Comparison of ENCODE assay signal across 1 cellular context in the genomic region with DNA sequence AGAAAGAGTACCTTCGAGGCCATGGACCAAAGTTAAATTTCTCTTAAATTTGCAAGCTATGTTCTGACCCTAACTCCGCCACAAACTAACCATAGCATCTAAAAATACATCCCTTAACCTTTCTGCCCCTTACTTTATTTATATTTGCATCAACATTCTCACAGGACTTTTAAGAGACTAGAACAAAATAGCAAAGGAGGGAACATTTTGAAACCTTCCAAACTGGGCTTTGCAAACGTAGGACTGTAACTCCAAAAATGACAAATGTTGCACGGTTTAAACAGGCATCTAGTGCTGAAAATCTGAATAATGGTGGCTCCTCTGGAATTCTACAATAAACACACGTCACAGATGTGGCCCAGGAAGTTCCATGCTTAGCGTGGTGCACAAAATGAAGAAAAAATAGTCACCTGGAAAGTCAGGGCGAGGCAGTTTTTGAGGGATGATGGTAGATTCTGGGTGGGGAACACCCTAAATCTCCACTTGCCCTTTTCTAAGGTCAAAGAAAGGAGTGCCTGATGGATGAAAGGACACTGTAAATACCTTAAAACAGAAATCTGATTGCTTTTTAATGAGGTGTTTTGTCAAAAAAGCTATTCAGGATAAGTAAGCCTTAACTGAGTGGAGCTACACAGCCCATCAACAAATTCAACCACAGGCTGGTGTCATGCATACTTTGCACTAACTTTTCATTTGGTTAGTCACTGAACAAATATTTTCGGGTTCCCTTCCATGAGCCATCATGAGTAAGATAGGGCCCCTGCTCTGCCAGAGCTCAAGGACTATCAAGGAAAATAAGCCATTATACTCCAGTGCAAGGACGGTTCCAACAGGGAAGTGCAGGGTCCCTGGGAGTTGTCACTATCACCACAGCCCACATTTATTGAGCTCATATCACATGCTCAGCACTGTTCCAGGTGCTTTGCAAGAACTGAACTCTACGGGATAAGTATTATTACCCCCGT.
TF ChIP-seq lines count a peak whose summit lies in the region.

No MANE protein-coding gene starts in this region.

TF ChIP-seq in HepG2, 621 proteins besides CTCF, POLR2A, EP300 and RAD21 (continued from another document and continues in another):
- TF ChIP-seq ZFP37 (CRISPR knock-in tag; IDR thresholded peaks at IDR 0.05; ENCODE audit: borderline replicate concordance): 0 out of 2 replicates have a peak, but pooled peaks have one; percentile 69
- TF ChIP-seq ZNF205 (CRISPR knock-in tag; IDR thresholded peaks at IDR 0.05): 0 out of 2 replicates have a peak, but pooled peaks have one; percentile 21
- no peak for TF ChIP-seq NKX3-1 (CRISPR knock-in tag; IDR thresholded peaks at IDR 0.05)
- no peak for TF ChIP-seq ATF7 (IDR thresholded peaks at IDR 0.05)
- no peak for TF ChIP-seq ATF7 (CRISPR knock-in tag; IDR thresholded peaks at IDR 0.05)
- TF ChIP-seq ASH2L (IDR thresholded peaks at IDR 0.05; ENCODE audit: insufficient read length, low read depth, low read length): peak; percentile 56
- TF ChIP-seq TP53 (CRISPR knock-in tag; conservative IDR thresholded peaks at IDR 0.05): 0 out of 2 replicates have a peak, but pooled peaks have one; percentile 47
- peak; percentile 76; the same call in 1 of the 2 replicates for TF ChIP-seq HMGXB3 (CRISPR knock-in tag; IDR thresholded peaks at IDR 0.05; ENCODE audit: borderline replicate concordance)
- TF ChIP-seq ARID5B (CRISPR knock-in tag; IDR thresholded peaks at IDR 0.05): peak; percentile 90
- no peak for TF ChIP-seq LRRFIP1 (CRISPR knock-in tag; conservative IDR thresholded peaks at IDR 0.05)
- TF ChIP-seq ZBTB43 (CRISPR knock-in tag; conservative IDR thresholded peaks at IDR 0.05): peak; percentile 96
- peak; percentile 86; the same call in 1 of the 2 replicates for TF ChIP-seq MIER3 (CRISPR knock-in tag; IDR thresholded peaks at IDR 0.05; ENCODE audit: borderline replicate concordance)
- TF ChIP-seq ZFP90 (CRISPR knock-in tag; IDR thresholded peaks at IDR 0.05; ENCODE audit: borderline replicate concordance): 0 out of 2 replicates have a peak, but pooled peaks have one; percentile 25
- TF ChIP-seq ZNF292 (CRISPR knock-in tag; IDR thresholded peaks at IDR 0.05; ENCODE audit: borderline replicate concordance, low read depth): peak; percentile 65; the same call in 1 of the 2 replicates
- TF ChIP-seq PHF21A (CRISPR knock-in tag; IDR thresholded peaks at IDR 0.05): peak; percentile 92
- 0 out of 2 replicates have a peak, but pooled peaks have one; percentile 36 for TF ChIP-seq SPEN (CRISPR knock-in tag; IDR thresholded peaks at IDR 0.05; ENCODE audit: low read depth)
- TF ChIP-seq TARDBP (CRISPR knock-in tag; IDR thresholded peaks at IDR 0.05): peak; percentile 65
- TF ChIP-seq ISL2 (CRISPR knock-in tag; IDR thresholded peaks at IDR 0.05): peak; percentile 81
- no peak for TF ChIP-seq AHR (CRISPR knock-in tag; IDR thresholded peaks at IDR 0.05)
- no peak for TF ChIP-seq IRX3 (CRISPR knock-in tag; IDR thresholded peaks at IDR 0.05; ENCODE audit: borderline replicate concordance, low read depth)
- 0 out of 2 replicates have a peak, but pooled peaks have one; percentile 49 for TF ChIP-seq WIZ (CRISPR knock-in tag; IDR thresholded peaks at IDR 0.05)
- no peak; the same call in 1 of the 2 replicates for TF ChIP-seq SOX13 (IDR thresholded peaks at IDR 0.05)
- TF ChIP-seq SOX13 (CRISPR knock-in tag; conservative IDR thresholded peaks at IDR 0.05 in 1 of 2, IDR thresholded peaks at IDR 0.05 in 1 of 2): peak in 1 of 2 experiments; percentile 77; a peak in 1 of 4 replicates
- no peak for TF ChIP-seq ZHX2 (IDR thresholded peaks at IDR 0.05; ENCODE audit: low read depth)
- peak; percentile 34; the same call in 1 of the 2 replicates for TF ChIP-seq ZHX2 (CRISPR knock-in tag; IDR thresholded peaks at IDR 0.05; ENCODE audit: borderline replicate concordance)
- peak; percentile 58; the same call in 1 of the 2 replicates for TF ChIP-seq ZNF503 (CRISPR knock-in tag; IDR thresholded peaks at IDR 0.05)
- peak; percentile 54; the same call in 1 of the 2 replicates for TF ChIP-seq KDM4B (CRISPR knock-in tag; IDR thresholded peaks at IDR 0.05)
- peak; percentile 87 for TF ChIP-seq NCOA2 (CRISPR knock-in tag; IDR thresholded peaks at IDR 0.05)
- TF ChIP-seq ERF (CRISPR knock-in tag; IDR thresholded peaks at IDR 0.05): peak; percentile 88
- peak; percentile 48; the same call in 1 of the 2 replicates for TF ChIP-seq ETV5 (CRISPR knock-in tag; IDR thresholded peaks at IDR 0.05; ENCODE audit: borderline replicate concordance)
- no peak for TF ChIP-seq PHF20 (CRISPR knock-in tag; IDR thresholded peaks at IDR 0.05)
- TF ChIP-seq SMARCC2 (IDR thresholded peaks at IDR 0.05): 0 out of 2 replicates have a peak, but pooled peaks have one; percentile 13
- TF ChIP-seq RARA (CRISPR knock-in tag; IDR thresholded peaks at IDR 0.05): peak; percentile 69
- peak; percentile 93 for TF ChIP-seq MED1 (CRISPR knock-in tag; IDR thresholded peaks at IDR 0.05)
- no peak for TF ChIP-seq ZKSCAN5 (CRISPR knock-in tag; IDR thresholded peaks at IDR 0.05)
